8 cellular contexts compared by ENCODE assay signal in genomic region chr11:123061403-123062157, GRCh38. TPM values are rescaled to one million over a fixed set of nuclear protein-coding genes. Genes with fewer than 3 reads are reported as not detected.
DNase-seq lines count a peak whose midpoint lies in the region; ATAC-seq, FAIRE-seq and TF ChIP-seq lines count a peak whose summit lies in the region.

TSS of gene HSPA8 (minus strand) at chr11:123062136. CDS start at chr11:123061324, 812 bp downstream.

- peak in 1 of 6 experiments; percentile 4 for TF ChIP-seq CTCF in esophagus squamous epithelium (IDR thresholded peaks at IDR 0.05)

- peaks cover 11 to 46% (median 24%) of the 10 kb centered on the region in 3 donors for H3K36me3 ChIP-seq in esophagus squamous epithelium
- peaks cover 44 to 52% (median 47%) of the 10 kb centered on the region in 3 experiments for H3K36me3 ChIP-seq in naive thymus-derived CD4-positive, alpha-beta T cell (ENCODE audit: control insufficient read depth in 2 of 3, insufficient read depth in 3 of 3, low read length in 3 of 3)

- POLR2A ChIA-PET in naive thymus-derived CD4-positive, alpha-beta T cell (lab: Charles Lee): interaction anchor here (0.8 to 24.1 kb wide), 22 partner anchors 8 to 1612 kb away, joined by 3 to 653 read pairs (median 5); no protein-coding TSS in a partner anchor

- peak; percentile 99 for TF ChIP-seq POLR2A in GM12891 (IDR thresholded peaks at IDR 0.05; ENCODE audit: low read depth, low read length)
- TF ChIP-seq POLR2A in esophagus squamous epithelium (IDR thresholded peaks at IDR 0.05): peak in 3 of 4 donors; percentile 49 to 98 (median 97)

- peaks cover 24 to 60% (median 58%) of the 10 kb centered on the region in 5 donors for H3K36me3 Mint-ChIP-seq in naive thymus-derived CD4-positive, alpha-beta T cell
- peaks cover 50 to 58% of the 10 kb centered on the region in 2 donors for H3K36me3 Mint-ChIP-seq in stimulated activated naive B cell treated with anti-CD40 and anti-IgM and Interleukin-4, amounts not matched to agents 10 μg/mL and 1 μg/mL and 100 μg/mL, for 72 hours

- H3K27ac Mint-ChIP-seq in naive thymus-derived CD4-positive, alpha-beta T cell: peak within 1 kb of the TSS; percentile 96 to 100 (median 99)
- H3K27ac Mint-ChIP-seq in stimulated activated naive B cell treated with anti-CD40 and anti-IgM and Interleukin-4, amounts not matched to agents 10 μg/mL and 1 μg/mL and 100 μg/mL, for 72 hours: peak within 1 kb of the TSS; percentile 100

- H3K9me3 ChIP-seq in esophagus squamous epithelium: no peaks in the 10 kb centered on the region
- H3K9me3 ChIP-seq in naive thymus-derived CD4-positive, alpha-beta T cell (ENCODE audit: control insufficient read depth in 2 of 3, low read length in 3 of 3): no peaks in the 10 kb centered on the region

- intact Hi-C loops in esophagus squamous epithelium (cut with DNase I): no loop called here
- intact Hi-C loops in naive thymus-derived CD4-positive, alpha-beta T cell (cut with micrococcal nuclease): loop anchor here (1.0 to 10.0 kb wide), 17 partner anchors 7 to 1769 kb away; partner anchors contain the start of genes BSX (in 1 of the 2), GRAMD1B (in 1 of the 2), JHY (in 1 of the 2) and SC5D (in 1 of the 2)

- FAIRE-seq in GM12891 (lab: Jason Lieb, UNC): peak; percentile 52
- FAIRE-seq in HTR-8/SVneo (lab: Jason Lieb, UNC): no peak

- peaks cover 0 to 7% (median 0%) of the 10 kb centered on the region in 5 donors for H3K27me3 Mint-ChIP-seq in naive thymus-derived CD4-positive, alpha-beta T cell
- no peaks in the 10 kb centered on the region for H3K27me3 Mint-ChIP-seq in stimulated activated naive B cell treated with anti-CD40 and anti-IgM and Interleukin-4, amounts not matched to agents 10 μg/mL and 1 μg/mL and 100 μg/mL, for 72 hours

- H3K27me3 ChIP-seq in esophagus squamous epithelium: no peaks in the 10 kb centered on the region
- no peaks in the 10 kb centered on the region for H3K27me3 ChIP-seq in naive thymus-derived CD4-positive, alpha-beta T cell (ENCODE audit: control insufficient read depth in 2 of 2, insufficient read depth in 2 of 2, low read length in 2 of 2)

- peaks cover 30 to 70% (median 47%) of the 10 kb centered on the region in 3 donors for H3K4me1 ChIP-seq in esophagus squamous epithelium
- peaks cover 50 to 62% of the 10 kb centered on the region in 2 donors for H3K4me1 ChIP-seq in naive thymus-derived CD4-positive, alpha-beta T cell (ENCODE audit: control insufficient read depth in 2 of 2, insufficient read depth in 2 of 2, low read length in 2 of 2)

- ATAC-seq in HG03025 (IDR thresholded peaks at IDR 0.05; ENCODE audit: low FRiP score, unreplicated experiment): peak; percentile 2
- no peak for ATAC-seq in naive thymus-derived CD4-positive, alpha-beta T cell
- ATAC-seq in stimulated activated naive B cell treated with anti-CD40 and anti-IgM and Interleukin-4, amounts not matched to agents 10 μg/mL and 1 μg/mL and 100 μg/mL, for 72 hours (replicated peaks): peak; percentile 13 to 15

- H3K4me3 ChIP-seq in esophagus squamous epithelium: peak within 1 kb of the TSS; percentile 65 to 98 (median 94)
- H3K4me3 ChIP-seq in naive thymus-derived CD4-positive, alpha-beta T cell (ENCODE audit: low read length): peak within 1 kb of the TSS; percentile 91

- peak within 1 kb of the TSS; percentile 100 for H3K27ac ChIP-seq in esophagus squamous epithelium
- H3K27ac ChIP-seq in naive thymus-derived CD4-positive, alpha-beta T cell (ENCODE audit: low read depth, low read length): peak within 1 kb of the TSS; percentile 96

- peaks cover 0 to 16% (median 0%) of the 10 kb centered on the region in 11 donors for H3K9me3 Mint-ChIP-seq in naive thymus-derived CD4-positive, alpha-beta T cell
- peaks cover 0 to 2% of the 10 kb centered on the region in 2 donors for H3K9me3 Mint-ChIP-seq in stimulated activated naive B cell treated with anti-CD40 and anti-IgM and Interleukin-4, amounts not matched to agents 10 μg/mL and 1 μg/mL and 100 μg/mL, for 72 hours

- peak within 1 kb of the TSS; percentile 87 to 100 (median 99) for H3K4me3 Mint-ChIP-seq in naive thymus-derived CD4-positive, alpha-beta T cell
- peak within 1 kb of the TSS; percentile 97 to 99 for H3K4me3 Mint-ChIP-seq in stimulated activated naive B cell treated with anti-CD40 and anti-IgM and Interleukin-4, amounts not matched to agents 10 μg/mL and 1 μg/mL and 100 μg/mL, for 72 hours

- 0% methylated on average over 10 of the region's 45 CpGs for whole genome bisulfite sequencing in esophagus squamous epithelium, 2 donors

- peaks cover 53 to 75% (median 63%) of the 10 kb centered on the region in 7 donors for H3K4me1 Mint-ChIP-seq in naive thymus-derived CD4-positive, alpha-beta T cell
- peaks cover 30 to 62% of the 10 kb centered on the region in 2 donors for H3K4me1 Mint-ChIP-seq in stimulated activated naive B cell treated with anti-CD40 and anti-IgM and Interleukin-4, amounts not matched to agents 10 μg/mL and 1 μg/mL and 100 μg/mL, for 72 hours

- CTCF ChIA-PET in naive thymus-derived CD4-positive, alpha-beta T cell (lab: Charles Lee): interaction anchor here (0.7 to 9.3 kb wide), 12 partner anchors 7 to 498 kb away, joined by 3 to 119 read pairs (median 4); no protein-coding TSS in a partner anchor

- DNase-seq in GM12891 (ENCODE audit: insufficient read length, low spot score): no peak
- DNase-seq in OCI-M1 (lab: John Stamatoyannopoulos, UW): peak; percentile 81
- DNase-seq in activated T-cell treated with anti-CD3 and anti-CD28 coated beads, Interleukin-2, amount 50 U/mL, for 48 hours: peak; percentile 79 to 80
- peak; percentile 48 for DNase-seq in esophagus squamous epithelium (lab: John Stamatoyannopoulos, UW)
- peak in 5 of 9 donors; percentile 33 to 60 (median 42) for DNase-seq in naive thymus-derived CD4-positive, alpha-beta T cell
- peak; percentile 43 for DNase-seq in stimulated activated naive B cell treated with anti-CD40 and anti-IgM and Interleukin-4, amounts not matched to agents 10 μg/mL and 1 μg/mL and 100 μg/mL, for 72 hours
- no peak for DNase-seq in HTR-8/SVneo (ENCODE audit: insufficient read length, low spot score)

TF ChIP-seq in GM12891, 5 proteins besides CTCF, POLR2A, EP300 and RAD21:
- no peak for TF ChIP-seq SPI1 (IDR thresholded peaks at IDR 0.05; ENCODE audit: low read depth, low read length)
- TF ChIP-seq TAF1 (IDR thresholded peaks at IDR 0.05; ENCODE audit: low read depth, low read length): peak; percentile 93
- TF ChIP-seq POU2F2 (IDR thresholded peaks at IDR 0.05; ENCODE audit: low read depth, low read length): peak; percentile 89
- peak; percentile 98 for TF ChIP-seq POLR2AphosphoS5 (IDR thresholded peaks at IDR 0.05; ENCODE audit: low read depth, low read length)
- no peak for TF ChIP-seq PAX5 (IDR thresholded peaks at IDR 0.05; ENCODE audit: insufficient read depth, low read length, severe bottlenecking)

RNA-seq across cellular contexts. Expression of gene HSPA8, which starts in this region (rescaled TPM):
- polyA plus RNA-seq in GM12891 (2012; ENCODE audit: low read depth, missing spikeins): 1,692 TPM
- total RNA-seq in esophagus squamous epithelium: 1,000 to 10,000 TPM in 2 of 4 donors, 100 to 1,000 TPM in 2; 767 to 1,626 (median 1,046) TPM
- total RNA-seq in naive thymus-derived CD4-positive, alpha-beta T cell: 1,000 to 10,000 TPM in 1 of 5 experiments, 100 to 1,000 TPM in 4; 763 to 2,366 (median 830) TPM
- 1,000 to 10,000 TPM; 1,206 to 1,808 TPM for polyA plus RNA-seq in naive thymus-derived CD4-positive, alpha-beta T cell

Comparison
In these comparisons a context has a peak if more than half of its experiments do, and no peak if none do; other contexts are left out.
1. DNase-seq: peak in OCI-M1 (single experiment), activated T-cell treated with anti-CD3 and anti-CD28 coated beads, Interleukin-2, amount 50 U/mL, for 48 hours (2 of 2), esophagus squamous epithelium (single experiment), naive thymus-derived CD4-positive, alpha-beta T cell (5 of 9) and stimulated activated naive B cell treated with anti-CD40 and anti-IgM and Interleukin-4, amounts not matched to agents 10 μg/mL and 1 μg/mL and 100 μg/mL, for 72 hours (single experiment); none in GM12891 (single experiment) and HTR-8/SVneo (single experiment).